ENCODE assay signal across 12 cellular contexts in the genomic region with DNA sequence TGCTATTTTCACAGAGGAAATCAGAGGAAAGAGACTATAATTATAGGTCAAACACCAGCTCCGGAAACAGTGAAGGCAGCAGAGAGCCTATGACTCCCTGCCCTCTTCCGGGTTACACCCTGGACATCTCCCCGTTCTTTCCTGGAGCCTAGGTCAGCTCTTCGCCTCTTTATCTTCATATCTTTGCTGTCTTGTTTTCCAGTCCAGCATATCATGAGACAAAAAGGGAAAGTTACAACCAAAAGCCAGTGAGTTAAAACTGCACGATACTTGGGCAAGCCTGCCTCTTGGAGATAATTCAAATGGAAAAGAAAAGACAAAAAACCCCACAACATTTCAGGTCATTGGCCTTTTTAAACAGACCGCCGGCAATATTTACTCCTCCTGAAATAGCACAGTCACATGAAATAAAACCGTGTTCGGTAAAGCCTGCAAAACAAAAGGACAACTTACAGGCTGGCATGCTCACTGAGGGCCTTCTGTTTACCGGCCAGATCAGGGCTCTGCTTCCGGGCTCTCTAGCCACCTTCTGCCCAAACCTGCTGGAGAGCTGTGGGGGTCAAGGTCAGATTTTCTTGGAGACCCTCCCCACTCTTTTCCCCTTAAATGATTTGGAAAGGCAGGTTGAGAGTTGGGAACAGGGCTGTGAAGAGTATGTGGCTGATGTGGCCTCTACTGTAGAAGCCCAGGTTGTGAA. TPM values are rescaled to one million over a fixed set of nuclear protein-coding genes. Genes with fewer than 3 reads are reported as not detected.
DNase-seq lines count a peak whose midpoint lies in the region; ATAC-seq and TF ChIP-seq lines count a peak whose summit lies in the region.
"Had no signal": no experiment of that assay in that cellular context is flagged by ENCODE, and none has a peak within 500 bp of the region (broad histone marks: within the 10 kb centered on the region; RNA-seq: fewer than 3 reads in every experiment).

No MANE protein-coding gene starts in this region.

- TF ChIP-seq CTCF in progenitor cell of endocrine pancreas (IDR thresholded peaks at IDR 0.05; ENCODE audit: unreplicated experiment): no peak

- intact Hi-C loops in left colon (cut with DNase I, micrococcal nuclease): no loop called here

- H3K4me1 Mint-ChIP-seq in T-helper 1 cell treated with Interleukin-12 subunit alpha and Interleukin-12 subunit beta and Interleukin-4 antibody, amounts not matched to agents 30 μg/mL and 1 μg/mL, for 36 hours (ENCODE audit: low read depth): peaks cover 30% of the 10 kb centered on the region
- peaks cover 12% of the 10 kb centered on the region for H3K4me1 Mint-ChIP-seq in progenitor cell of endocrine pancreas (ENCODE audit: low read depth)
- H3K4me1 Mint-ChIP-seq: IgD-negative memory B cell had no signal

- ATAC-seq in left colon (peak; percentile 76), GM18858 (IDR thresholded peaks at IDR 0.05; ENCODE audit: unreplicated experiment) (no peak)
- ATAC-seq: activated CD4-positive, CD25-positive, alpha-beta regulatory T cell treated with anti-CD3 and anti-CD28 coated beads, Interleukin-2, amount 50 U/mL, for 24 hours had no signal

- no peaks in the 10 kb centered on the region for H3K27me3 Mint-ChIP-seq in T-helper 1 cell treated with Interleukin-12 subunit alpha and Interleukin-12 subunit beta and Interleukin-4 antibody, amounts not matched to agents 30 μg/mL and 1 μg/mL, for 36 hours (ENCODE audit: low read depth)
- peaks cover 3% of the 10 kb centered on the region for H3K27me3 Mint-ChIP-seq in progenitor cell of endocrine pancreas

- no peak for DNase-seq in T-helper 1 cell
- DNase-seq in left colon: peak in 1 of 2 donors; percentile 19
- DNase-seq in KG1 (lab: John Stamatoyannopoulos, UW): no peak
- no peak for DNase-seq in progenitor cell of endocrine pancreas (ENCODE audit: low spot score, unreplicated experiment)
- DNase-seq: aorta, NCI-H526 treated with DMSO at 0.1 percent for 48 hours had no signal

- H3K27ac Mint-ChIP-seq in T-helper 1 cell treated with Interleukin-12 subunit alpha and Interleukin-12 subunit beta and Interleukin-4 antibody, amounts not matched to agents 30 μg/mL and 1 μg/mL, for 36 hours: peak overlapping the region; percentile 86
- no peak overlapping the region for H3K27ac Mint-ChIP-seq in progenitor cell of endocrine pancreas
- H3K27ac Mint-ChIP-seq: IgD-negative memory B cell had no signal

- no peak overlapping the region for H3K4me3 Mint-ChIP-seq in T-helper 1 cell treated with Interleukin-12 subunit alpha and Interleukin-12 subunit beta and Interleukin-4 antibody, amounts not matched to agents 30 μg/mL and 1 μg/mL, for 36 hours
- no peak overlapping the region for H3K4me3 Mint-ChIP-seq in progenitor cell of endocrine pancreas (ENCODE audit: low read depth)

- H3K36me3 Mint-ChIP-seq in T-helper 1 cell treated with Interleukin-12 subunit alpha and Interleukin-12 subunit beta and Interleukin-4 antibody, amounts not matched to agents 30 μg/mL and 1 μg/mL, for 36 hours (ENCODE audit: low read depth): peaks cover 13% of the 10 kb centered on the region
- H3K36me3 Mint-ChIP-seq in progenitor cell of endocrine pancreas (ENCODE audit: insufficient read depth): no peaks in the 10 kb centered on the region
- H3K36me3 Mint-ChIP-seq: IgD-negative memory B cell had no signal

- H3K9me3 Mint-ChIP-seq in T-helper 1 cell treated with Interleukin-12 subunit alpha and Interleukin-12 subunit beta and Interleukin-4 antibody, amounts not matched to agents 30 μg/mL and 1 μg/mL, for 36 hours: no peaks in the 10 kb centered on the region
- no peaks in the 10 kb centered on the region for H3K9me3 Mint-ChIP-seq in progenitor cell of endocrine pancreas (ENCODE audit: low read depth)
- H3K9me3 Mint-ChIP-seq: IgD-negative memory B cell had no signal

- peak overlapping the region; percentile 37 for H3K27ac ChIP-seq in angular gyrus (ENCODE audit: low read depth, low read length)
- peak overlapping the region; percentile 23 for H3K27ac ChIP-seq in temporal lobe (ENCODE audit: low read depth, low read length)

RNA-seq across cellular contexts. Expression of gene PPP2R5A, which starts 42.8 kb away (rescaled TPM):
- 10 to 100 TPM; 61.0 to 69.5 TPM for total RNA-seq in left colon
- 18.4 TPM for total RNA-seq in temporal lobe
- total RNA-seq in progenitor cell of endocrine pancreas: 20.8 and 21.4 TPM in 2 replicates
